In genomic region chr5:149936044-149936699, GRCh38 we compare ENCODE assay signal across 17 cellular contexts. TPM values are rescaled to one million over a fixed set of nuclear protein-coding genes. Genes with fewer than 3 reads are reported as not detected.
"Had no signal": no experiment of that assay in that cellular context is flagged by ENCODE, and none has a peak within 500 bp of the region (broad histone marks: within the 10 kb centered on the region; RNA-seq: fewer than 3 reads in every experiment).

No MANE protein-coding gene starts in this region.

- H3K27ac ChIP-seq: gastrocnemius medialis, ovary, WERI-Rb-1 had no signal

- H3K27ac Mint-ChIP-seq: activated CD8-positive, alpha-beta T cell treated with anti-CD3 and anti-CD28 coated beads for 36 hours; activated naive CD8-positive, alpha-beta T cell treated with anti-CD3 and anti-CD28 coated beads, Interleukin-2, amount 10 ng/mL, durations not matched to agents 7 days and 5 days; stimulated activated naive CD8-positive, alpha-beta T cell treated with anti-CD3 and anti-CD28 coated beads, Interleukin-15, Interleukin-2, amounts not matched to agents 100 ng/mL and 50 ng/mL, for 24 hours had no signal

- H3K9me3 ChIP-seq: colonic mucosa, gastrocnemius medialis, ovary, testis had no signal

- H3K9me3 Mint-ChIP-seq: activated CD8-positive, alpha-beta T cell treated with anti-CD3 and anti-CD28 coated beads for 36 hours; activated naive CD8-positive, alpha-beta T cell treated with anti-CD3 and anti-CD28 coated beads, Interleukin-2, amount 10 ng/mL, durations not matched to agents 7 days and 5 days; neural crest cell; stimulated activated naive CD8-positive, alpha-beta T cell treated with anti-CD3 and anti-CD28 coated beads, Interleukin-15, Interleukin-2, amounts not matched to agents 100 ng/mL and 50 ng/mL, for 24 hours had no signal

- ATAC-seq: activated CD8-positive, alpha-beta T cell treated with anti-CD3 and anti-CD28 coated beads for 36 hours; gastrocnemius medialis; left ventricle myocardium superior had no signal

- H3K36me3 Mint-ChIP-seq: activated naive CD8-positive, alpha-beta T cell treated with anti-CD3 and anti-CD28 coated beads, Interleukin-2, amount 10 ng/mL, durations not matched to agents 7 days and 5 days had no signal

- H3K4me3 ChIP-seq: colonic mucosa, gastrocnemius medialis, ovary, testis had no signal

- DNase-seq: activated CD4-positive, alpha-beta T cell treated with anti-CD3 and anti-CD28 coated beads for 4 hours; activated CD8-positive, alpha-beta memory T cell treated with anti-CD3 and anti-CD28 coated beads, Interleukin-2, amount 50 U/mL, for 48 hours; activated CD8-positive, alpha-beta T cell treated with anti-CD3 and anti-CD28 coated beads for 36 hours; activated naive CD8-positive, alpha-beta T cell treated with anti-CD3 and anti-CD28 coated beads, Interleukin-2, amount 10 ng/mL, durations not matched to agents 7 days and 5 days; colonic mucosa; gastrocnemius medialis; kidney; left ventricle myocardium superior; stimulated activated CD4-positive, alpha-beta T cell treated with anti-CD3 and anti-CD28 coated beads, Interleukin-2, amount 100 ng/mL, for 48 hours; stimulated activated CD8-positive, alpha-beta memory T cell treated with anti-CD3 and anti-CD28 coated beads, Interleukin-4, amount 100 ng/mL, for 48 hours; WERI-Rb-1 had no signal

- H3K4me3 Mint-ChIP-seq: activated CD8-positive, alpha-beta T cell treated with anti-CD3 and anti-CD28 coated beads for 36 hours; activated naive CD8-positive, alpha-beta T cell treated with anti-CD3 and anti-CD28 coated beads, Interleukin-2, amount 10 ng/mL, durations not matched to agents 7 days and 5 days; neural crest cell; stimulated activated naive CD8-positive, alpha-beta T cell treated with anti-CD3 and anti-CD28 coated beads, Interleukin-15, Interleukin-2, amounts not matched to agents 100 ng/mL and 50 ng/mL, for 24 hours had no signal

- H3K4me1 Mint-ChIP-seq: activated naive CD8-positive, alpha-beta T cell treated with anti-CD3 and anti-CD28 coated beads, Interleukin-2, amount 10 ng/mL, durations not matched to agents 7 days and 5 days had no signal

- H3K36me3 ChIP-seq: colonic mucosa, gastrocnemius medialis, ovary, WERI-Rb-1 had no signal

- H3K27me3 ChIP-seq: colonic mucosa, gastrocnemius medialis, ovary, testis had no signal

RNA-seq across cellular contexts. Expression of gene PDE6A, which starts 8.4 kb away (rescaled TPM):
- total RNA-seq: activated CD8-positive, alpha-beta T cell treated with anti-CD3 and anti-CD28 coated beads for 36 hours; activated naive CD8-positive, alpha-beta T cell treated with anti-CD3 and anti-CD28 coated beads, Interleukin-2, amount 10 ng/mL, durations not matched to agents 7 days and 5 days; gastrocnemius medialis; mesenteric fat pad; neural crest cell had no signal
- polyA plus RNA-seq: fibroblast of lung had no signal
